In the genomic region with DNA sequence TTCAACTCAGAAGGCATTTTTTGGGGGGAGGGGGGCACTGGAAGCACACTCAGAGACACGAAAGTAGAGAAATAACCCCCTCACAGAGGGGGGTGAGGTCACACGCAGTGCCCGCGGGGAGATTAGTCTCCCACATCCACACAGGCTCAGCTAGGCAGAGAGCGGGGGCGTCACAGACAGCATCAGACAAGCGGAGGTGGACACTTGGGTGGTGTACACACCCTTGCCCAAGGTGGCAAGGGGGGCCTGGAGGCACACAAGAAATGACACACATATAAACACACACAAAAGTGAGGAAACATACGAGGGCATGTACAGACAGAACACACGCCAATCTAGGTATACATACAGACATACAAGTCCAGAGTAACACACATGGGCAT, we compare ENCODE assay signal across 15 cellular contexts. TPM values are rescaled to one million over a fixed set of nuclear protein-coding genes. Genes with fewer than 3 reads are reported as not detected.
A peak's percentile ranks its signal among the peaks of the same experiment; 100 is the strongest.
DNase-seq lines count a peak whose midpoint lies in the region; ATAC-seq and TF ChIP-seq lines count a peak whose summit lies in the region.
"Had no signal": no experiment of that assay in that cellular context is flagged by ENCODE, and none has a peak within 500 bp of the region (broad histone marks: within the 10 kb centered on the region; RNA-seq: fewer than 3 reads in every experiment).

No MANE protein-coding gene starts in this region.

- H3K4me1 Mint-ChIP-seq in activated naive CD4-positive, alpha-beta T cell treated with anti-CD3 and anti-CD28 coated beads, Interleukin-2, amount 50 U/mL, for 24 hours = peaks cover 26% of the 10 kb centered on the region
- H3K4me1 Mint-ChIP-seq in WTC11 (peaks cover 20% of the 10 kb centered on the region), type B pancreatic cell (ENCODE audit: unreplicated experiment) (no peaks in the 10 kb centered on the region)

- no peak overlapping the region for H3K27ac Mint-ChIP-seq in activated naive CD4-positive, alpha-beta T cell treated with anti-CD3 and anti-CD28 coated beads, Interleukin-2, amount 50 U/mL, for 24 hours
- no peak overlapping the region for H3K27ac Mint-ChIP-seq in WTC11
- no peak overlapping the region for H3K27ac Mint-ChIP-seq in type B pancreatic cell
- H3K27ac Mint-ChIP-seq: activated T-cell treated with anti-CD3 and anti-CD28 coated beads, Interleukin-2, amount 50 U/mL, for 24 hours; nephron progenitor cell; T-helper 2 cell treated with Interferon-gamma antibody and Interleukin-4, amounts not matched to agents 5 μg/mL and 100 μg/mL, for 36 hours had no signal

- POLR2A ChIA-PET in WTC11 (lab: Charles Lee) = no interaction called here

- H3K4me3 Mint-ChIP-seq in activated naive CD4-positive, alpha-beta T cell treated with anti-CD3 and anti-CD28 coated beads, Interleukin-2, amount 50 U/mL, for 24 hours = peak overlapping the region; percentile 44
- H3K4me3 Mint-ChIP-seq in WTC11 (peak overlapping the region; percentile 64), type B pancreatic cell (peak overlapping the region; percentile 45)
- H3K4me3 Mint-ChIP-seq: nephron progenitor cell had no signal

- no peaks in the 10 kb centered on the region for H3K36me3 Mint-ChIP-seq in activated naive CD4-positive, alpha-beta T cell treated with anti-CD3 and anti-CD28 coated beads, Interleukin-2, amount 50 U/mL, for 24 hours
- H3K36me3 Mint-ChIP-seq in WTC11 = no peaks in the 10 kb centered on the region
- H3K36me3 Mint-ChIP-seq in type B pancreatic cell = no peaks in the 10 kb centered on the region

- no peak for DNase-seq in activated naive CD4-positive, alpha-beta T cell (lab: John Stamatoyannopoulos, UW)
- DNase-seq in WTC11 (ENCODE audit: low spot score) (no peak), type B pancreatic cell (ENCODE audit: extremely low spot score, unreplicated experiment) (no peak)
- DNase-seq: SIG-M5 had no signal

- CTCF ChIA-PET in WTC11 (lab: Charles Lee) = interaction anchor here (0.6 kb wide), 1 partner anchor 12 kb away, joined by 3 read pairs; no protein-coding TSS in a partner anchor

- no peaks in the 10 kb centered on the region for H3K27me3 Mint-ChIP-seq in activated naive CD4-positive, alpha-beta T cell treated with anti-CD3 and anti-CD28 coated beads, Interleukin-2, amount 50 U/mL, for 24 hours
- H3K27me3 Mint-ChIP-seq in WTC11 (ENCODE audit: low read depth) (peaks cover 39% of the 10 kb centered on the region), type B pancreatic cell (peaks cover 56% of the 10 kb centered on the region)

- H3K4me3 ChIP-seq in iPS-11a (ENCODE audit: low read depth, low read length) = peak overlapping the region; percentile 33

- no peak for ATAC-seq in WTC11
- no peak for ATAC-seq in HG02623 (IDR thresholded peaks at IDR 0.05; ENCODE audit: unreplicated experiment)
- ATAC-seq in GM19463 (IDR thresholded peaks at IDR 0.05; ENCODE audit: unreplicated experiment) = no peak
- ATAC-seq in HG03439 (IDR thresholded peaks at IDR 0.05; ENCODE audit: unreplicated experiment) = no peak

- H3K9me3 Mint-ChIP-seq in activated naive CD4-positive, alpha-beta T cell treated with anti-CD3 and anti-CD28 coated beads, Interleukin-2, amount 50 U/mL, for 24 hours = no peaks in the 10 kb centered on the region
- H3K9me3 Mint-ChIP-seq in WTC11 (no peaks in the 10 kb centered on the region), type B pancreatic cell (no peaks in the 10 kb centered on the region)
- H3K9me3 Mint-ChIP-seq: activated T-cell treated with anti-CD3 and anti-CD28 coated beads, Interleukin-2, amount 50 U/mL, for 24 hours; T-helper 2 cell treated with Interferon-gamma antibody and Interleukin-4, amounts not matched to agents 5 μg/mL and 100 μg/mL, for 36 hours had no signal

- TF ChIP-seq CTCF in WTC11 (IDR thresholded peaks at IDR 0.05) (no peak), type B pancreatic cell (conservative IDR thresholded peaks at IDR 0.05) (no peak)

TF ChIP-seq in WTC11, 78 proteins besides CTCF, POLR2A, EP300 and RAD21 (continues in another document):
- TF ChIP-seq, protein P1, sequence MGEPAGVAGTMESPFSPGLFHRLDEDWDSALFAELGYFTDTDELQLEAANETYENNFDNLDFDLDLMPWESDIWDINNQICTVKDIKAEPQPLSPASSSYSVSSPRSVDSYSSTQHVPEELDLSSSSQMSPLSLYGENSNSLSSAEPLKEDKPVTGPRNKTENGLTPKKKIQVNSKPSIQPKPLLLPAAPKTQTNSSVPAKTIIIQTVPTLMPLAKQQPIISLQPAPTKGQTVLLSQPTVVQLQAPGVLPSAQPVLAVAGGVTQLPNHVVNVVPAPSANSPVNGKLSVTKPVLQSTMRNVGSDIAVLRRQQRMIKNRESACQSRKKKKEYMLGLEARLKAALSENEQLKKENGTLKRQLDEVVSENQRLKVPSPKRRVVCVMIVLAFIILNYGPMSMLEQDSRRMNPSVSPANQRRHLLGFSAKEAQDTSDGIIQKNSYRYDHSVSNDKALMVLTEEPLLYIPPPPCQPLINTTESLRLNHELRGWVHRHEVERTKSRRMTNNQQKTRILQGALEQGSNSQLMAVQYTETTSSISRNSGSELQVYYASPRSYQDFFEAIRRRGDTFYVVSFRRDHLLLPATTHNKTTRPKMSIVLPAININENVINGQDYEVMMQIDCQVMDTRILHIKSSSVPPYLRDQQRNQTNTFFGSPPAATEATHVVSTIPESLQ (CRISPR knock-in tag; IDR thresholded peaks at IDR 0.05) = no peak
- TF ChIP-seq, protein P2, sequence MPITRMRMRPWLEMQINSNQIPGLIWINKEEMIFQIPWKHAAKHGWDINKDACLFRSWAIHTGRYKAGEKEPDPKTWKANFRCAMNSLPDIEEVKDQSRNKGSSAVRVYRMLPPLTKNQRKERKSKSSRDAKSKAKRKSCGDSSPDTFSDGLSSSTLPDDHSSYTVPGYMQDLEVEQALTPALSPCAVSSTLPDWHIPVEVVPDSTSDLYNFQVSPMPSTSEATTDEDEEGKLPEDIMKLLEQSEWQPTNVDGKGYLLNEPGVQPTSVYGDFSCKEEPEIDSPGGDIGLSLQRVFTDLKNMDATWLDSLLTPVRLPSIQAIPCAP (CRISPR knock-in tag; IDR thresholded peaks at IDR 0.05) = no peak
- TF ChIP-seq, protein P3, sequence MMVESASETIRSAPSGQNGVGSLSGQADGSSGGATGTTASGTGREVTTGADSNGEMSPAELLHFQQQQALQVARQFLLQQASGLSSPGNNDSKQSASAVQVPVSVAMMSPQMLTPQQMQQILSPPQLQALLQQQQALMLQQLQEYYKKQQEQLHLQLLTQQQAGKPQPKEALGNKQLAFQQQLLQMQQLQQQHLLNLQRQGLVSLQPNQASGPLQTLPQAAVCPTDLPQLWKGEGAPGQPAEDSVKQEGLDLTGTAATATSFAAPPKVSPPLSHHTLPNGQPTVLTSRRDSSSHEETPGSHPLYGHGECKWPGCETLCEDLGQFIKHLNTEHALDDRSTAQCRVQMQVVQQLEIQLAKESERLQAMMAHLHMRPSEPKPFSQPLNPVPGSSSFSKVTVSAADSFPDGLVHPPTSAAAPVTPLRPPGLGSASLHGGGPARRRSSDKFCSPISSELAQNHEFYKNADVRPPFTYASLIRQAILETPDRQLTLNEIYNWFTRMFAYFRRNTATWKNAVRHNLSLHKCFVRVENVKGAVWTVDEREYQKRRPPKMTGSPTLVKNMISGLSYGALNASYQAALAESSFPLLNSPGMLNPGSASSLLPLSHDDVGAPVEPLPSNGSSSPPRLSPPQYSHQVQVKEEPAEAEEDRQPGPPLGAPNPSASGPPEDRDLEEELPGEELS (CRISPR knock-in tag; IDR thresholded peaks at IDR 0.05) = no peak
- TF ChIP-seq EMX1 (CRISPR knock-in tag; IDR thresholded peaks at IDR 0.05) = no peak
- no peak for TF ChIP-seq FOXJ3 (CRISPR knock-in tag; IDR thresholded peaks at IDR 0.05; ENCODE audit: borderline replicate concordance)
- no peak for TF ChIP-seq FOXP1 (CRISPR knock-in tag; IDR thresholded peaks at IDR 0.05; ENCODE audit: borderline replicate concordance)
- TF ChIP-seq, protein P4, sequence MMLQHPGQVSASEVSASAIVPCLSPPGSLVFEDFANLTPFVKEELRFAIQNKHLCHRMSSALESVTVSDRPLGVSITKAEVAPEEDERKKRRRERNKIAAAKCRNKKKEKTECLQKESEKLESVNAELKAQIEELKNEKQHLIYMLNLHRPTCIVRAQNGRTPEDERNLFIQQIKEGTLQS (CRISPR knock-in tag; conservative IDR thresholded peaks at IDR 0.05) = no peak
- TF ChIP-seq MXD4 (CRISPR knock-in tag; IDR thresholded peaks at IDR 0.05; ENCODE audit: borderline replicate concordance) = no peak
- TF ChIP-seq IRF2 (CRISPR knock-in tag; IDR thresholded peaks at IDR 0.05; ENCODE audit: borderline replicate concordance, low read depth) = no peak
- TF ChIP-seq, protein P5, sequence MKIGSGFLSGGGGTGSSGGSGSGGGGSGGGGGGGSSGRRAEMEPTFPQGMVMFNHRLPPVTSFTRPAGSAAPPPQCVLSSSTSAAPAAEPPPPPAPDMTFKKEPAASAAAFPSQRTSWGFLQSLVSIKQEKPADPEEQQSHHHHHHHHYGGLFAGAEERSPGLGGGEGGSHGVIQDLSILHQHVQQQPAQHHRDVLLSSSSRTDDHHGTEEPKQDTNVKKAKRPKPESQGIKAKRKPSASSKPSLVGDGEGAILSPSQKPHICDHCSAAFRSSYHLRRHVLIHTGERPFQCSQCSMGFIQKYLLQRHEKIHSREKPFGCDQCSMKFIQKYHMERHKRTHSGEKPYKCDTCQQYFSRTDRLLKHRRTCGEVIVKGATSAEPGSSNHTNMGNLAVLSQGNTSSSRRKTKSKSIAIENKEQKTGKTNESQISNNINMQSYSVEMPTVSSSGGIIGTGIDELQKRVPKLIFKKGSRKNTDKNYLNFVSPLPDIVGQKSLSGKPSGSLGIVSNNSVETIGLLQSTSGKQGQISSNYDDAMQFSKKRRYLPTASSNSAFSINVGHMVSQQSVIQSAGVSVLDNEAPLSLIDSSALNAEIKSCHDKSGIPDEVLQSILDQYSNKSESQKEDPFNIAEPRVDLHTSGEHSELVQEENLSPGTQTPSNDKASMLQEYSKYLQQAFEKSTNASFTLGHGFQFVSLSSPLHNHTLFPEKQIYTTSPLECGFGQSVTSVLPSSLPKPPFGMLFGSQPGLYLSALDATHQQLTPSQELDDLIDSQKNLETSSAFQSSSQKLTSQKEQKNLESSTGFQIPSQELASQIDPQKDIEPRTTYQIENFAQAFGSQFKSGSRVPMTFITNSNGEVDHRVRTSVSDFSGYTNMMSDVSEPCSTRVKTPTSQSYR (CRISPR knock-in tag; IDR thresholded peaks at IDR 0.05) = no peak
- TF ChIP-seq ESRRA (CRISPR knock-in tag; IDR thresholded peaks at IDR 0.05; ENCODE audit: borderline replicate concordance) = no peak

RNA-seq across cellular contexts. Expression of a gene that starts 0.6 kb away (rescaled TPM):
- total RNA-seq in WTC11 (2021) = 7.1 to 8.3 TPM (median 7.3 TPM) in 3 replicates
- 3.7 and 4.2 TPM in 2 replicates for total RNA-seq in type B pancreatic cell (ENCODE audit: low replicate concordance)
- total RNA-seq: H4, HT1080, NCI-H460 had no signal

RNA-seq across cellular contexts. Expression of a gene that starts 9.4 kb away (rescaled TPM):
- total RNA-seq in WTC11 (2021) = 2.0 to 3.4 TPM (median 2.8 TPM) in 3 replicates
- 0.50 and 0.51 TPM in 2 replicates for total RNA-seq in type B pancreatic cell (ENCODE audit: low replicate concordance)
- total RNA-seq: H4 had no signal

RNA-seq across cellular contexts. Expression of a gene that starts 30.1 kb away (rescaled TPM):
- 35.2 to 35.8 TPM (median 35.3 TPM) in 3 replicates for total RNA-seq in WTC11 (2021)
- 23.8 and 30.7 TPM in 2 replicates for total RNA-seq in type B pancreatic cell (ENCODE audit: low replicate concordance)

RNA-seq across cellular contexts. Expression of a gene that starts 38.1 kb away (rescaled TPM):
- total RNA-seq in WTC11 (2021) (35.4 to 50.8 TPM (median 50.1 TPM) in 3 replicates), type B pancreatic cell (ENCODE audit: low replicate concordance) (31.8 and 95.4 TPM in 2 replicates)

RNA-seq across cellular contexts. Expression of a gene that starts 38.7 kb away (rescaled TPM):
- total RNA-seq in WTC11 (2021) = 68.6 to 80.5 TPM (median 79.9 TPM) in 3 replicates
- 87.5 and 96.4 TPM in 2 replicates for total RNA-seq in type B pancreatic cell (ENCODE audit: low replicate concordance)
